19 cellular contexts compared by ENCODE assay signal in genomic region chr4:4391866-4392265, GRCh38. TPM values are rescaled to one million over a fixed set of nuclear protein-coding genes. Genes with fewer than 3 reads are reported as not detected.
"Had no signal": no experiment of that assay in that cellular context is flagged by ENCODE, and none has a peak within 500 bp of the region (broad histone marks: within the 10 kb centered on the region; RNA-seq: fewer than 3 reads in every experiment).

No MANE protein-coding gene starts in this region.

- H3K4me1 ChIP-seq: colonic mucosa, uterus had no signal

- H3K4me3 Mint-ChIP-seq: naive thymus-derived CD4-positive, alpha-beta T cell; nephron progenitor cell had no signal

- FAIRE-seq: endothelial cell of umbilical vein, small intestine had no signal

- H3K36me3 ChIP-seq: colonic mucosa, heart left ventricle, neutrophil, right atrium auricular region, suprapubic skin, thyroid gland, upper lobe of left lung, uterus had no signal

- ATAC-seq: heart left ventricle; naive thymus-derived CD4-positive, alpha-beta T cell had no signal

- DNase-seq: colonic mucosa; dermis blood vessel endothelial cell; foreskin melanocyte; heart left ventricle; hippocampal formation; kidney glomerular epithelial cell; naive thymus-derived CD4-positive, alpha-beta T cell; nephron progenitor cell; small intestine; stimulated activated CD4-positive, alpha-beta T cell treated with anti-CD3 and anti-CD28 coated beads, Interleukin-12 subunit alpha, Interleukin-12 subunit beta, amount 100 ng/mL, for 4 hours; stimulated activated naive CD4-positive, alpha-beta T cell treated with Interleukin-2 at 50 U/mL for 16 hours; thyroid gland; upper lobe of left lung; uterus had no signal

- H3K27ac Mint-ChIP-seq: naive thymus-derived CD4-positive, alpha-beta T cell; nephron progenitor cell had no signal

- H3K27ac ChIP-seq: colonic mucosa, heart left ventricle, neutrophil, right atrium auricular region, suprapubic skin, thyroid gland, upper lobe of left lung, uterus had no signal

- H3K4me3 ChIP-seq: colonic mucosa, heart left ventricle, right atrium auricular region, suprapubic skin, thyroid gland, upper lobe of left lung, uterus had no signal

- H3K9me3 Mint-ChIP-seq: nephron progenitor cell had no signal

- H3K27me3 ChIP-seq: uterus had no signal

- H3K9me3 ChIP-seq: colonic mucosa, heart left ventricle, neutrophil, right atrium auricular region, suprapubic skin, thyroid gland, upper lobe of left lung, uterus had no signal

RNA-seq across cellular contexts. Expression of gene NSG1, which starts 5.0 kb away (rescaled TPM):
- total RNA-seq: dermis blood vessel endothelial cell, osteocyte had no signal
